In genomic region chr15:101189341-101189679, GRCh38 we compare ENCODE assay signal across 14 cellular contexts.
DNase-seq lines count a peak whose midpoint lies in the region; ATAC-seq, FAIRE-seq and TF ChIP-seq lines count a peak whose summit lies in the region.
"Had no signal": no experiment of that assay in that cellular context is flagged by ENCODE, and none has a peak within 500 bp of the region (broad histone marks: within the 10 kb centered on the region; RNA-seq: fewer than 3 reads in every experiment).

No MANE protein-coding gene starts in this region.

- H4K20me1 ChIP-seq in mammary epithelial cell (ENCODE audit: insufficient read depth, low read length) (peaks cover 4% of the 10 kb centered on the region), endothelial cell of umbilical vein (replicated peaks; ENCODE audit: control insufficient read depth, extremely low read depth, insufficient read depth, low read length) (peaks cover 1% of the 10 kb centered on the region)

- H3K4me3 ChIP-seq in mammary epithelial cell (replicated peaks in 1 of 3; ENCODE audit: insufficient read depth in 1 of 3, low read depth in 2 of 3, low read length in 3 of 3) (no peak overlapping the region), endothelial cell of umbilical vein (replicated peaks in 1 of 3; ENCODE audit: insufficient read depth in 1 of 3, low read depth in 1 of 3, low read length in 3 of 3) (peak overlapping the region in 1 of 3 experiments; percentile 3), aorta (ENCODE audit: low read length in 2 of 2) (peak overlapping the region; percentile 40 to 89)
- H3K4me3 ChIP-seq: K562 had no signal

- peaks cover 97% of the 10 kb centered on the region for H3K79me2 ChIP-seq in mammary epithelial cell (ENCODE audit: insufficient read depth, low read length)
- peaks cover 85% of the 10 kb centered on the region for H3K79me2 ChIP-seq in endothelial cell of umbilical vein (ENCODE audit: control insufficient read depth, insufficient read depth, low read length)

- in situ Hi-C loops in mammary epithelial cell (cut with MboI; ENCODE audit: low sequenced_read_pairs in 2 of 2) = no loop called here

- no peak for FAIRE-seq in endothelial cell of umbilical vein (lab: Jason Lieb, UNC)
- FAIRE-seq: K562 had no signal

- WGBS in mammary epithelial cell (ENCODE audit: low coverage, missing lambda C conversion rate) = 66% methylated on average over 5 of the region's 5 CpGs
- WGBS in aorta, 2 donors = 7 to 8% methylated on average over 5 of the region's 5 CpGs

- BruUV-seq in MCF 10A (replicated peaks; lab: Mats Ljungman, UMichigan) (no TSS peak), mammary epithelial cell (replicated peaks; lab: Mats Ljungman, UMichigan) (no TSS peak), endothelial cell of umbilical vein (replicated peaks; lab: Mats Ljungman, UMichigan) (no TSS peak)

- H3K27me3 Mint-ChIP-seq in MCF 10A (ENCODE audit: insufficient read depth, unreplicated experiment) (no peaks in the 10 kb centered on the region), nephron (ENCODE audit: low read depth) (no peaks in the 10 kb centered on the region)

- DNase-seq in MCF 10A (ENCODE audit: unreplicated experiment) (no peak), mammary epithelial cell (no peak), endothelial cell of umbilical vein (ENCODE audit: low read depth, low spot score) (no peak), aorta (no peak), NCI-H146 treated with DMSO at 0.1 percent for 48 hours (lab: John Stamatoyannopoulos, UW; ENCODE audit: unreplicated experiment) (no peak), left lobe of liver (ENCODE audit: low spot score) (no peak), NCI-H2107 treated with DMSO at 0.1 percent for 48 hours (lab: John Stamatoyannopoulos, UW; ENCODE audit: unreplicated experiment) (no peak)
- DNase-seq: mesendoderm; NCI-H524 treated with DMSO at 0.1 percent for 48 hours; stimulated activated CD4-positive, alpha-beta T cell treated with anti-CD3 and anti-CD28 coated beads, Interleukin-4, amount 100 ng/mL, for 4 hours; WERI-Rb-1 had no signal

- H3K9me1 ChIP-seq in endothelial cell of umbilical vein (replicated peaks; ENCODE audit: control insufficient read depth, extremely low read depth, insufficient read depth, low read length) = no peaks in the 10 kb centered on the region

- dilution Hi-C loops in mammary epithelial cell (cut with HindIII; ENCODE audit: low sequenced_read_pairs) = no loop called here
- dilution Hi-C loops in endothelial cell of umbilical vein (cut with MboI; ENCODE audit: extremely low pct_ligation_motif_present, low sequenced_read_pairs) = no loop called here

- H3K27ac Mint-ChIP-seq in MCF 10A (ENCODE audit: low read depth, unreplicated experiment) = peak overlapping the region; percentile 73
- H3K27ac Mint-ChIP-seq in nephron = peak overlapping the region; percentile 86 to 95 (median 86)

- H3K9ac ChIP-seq in mammary epithelial cell (ENCODE audit: insufficient read depth, low read length) (no peak overlapping the region), endothelial cell of umbilical vein (replicated peaks; ENCODE audit: extremely low read depth, insufficient read depth, low read length) (peak overlapping the region; percentile 81)

- H3K27ac ChIP-seq in mammary epithelial cell (ENCODE audit: insufficient read depth, low read depth, low read length) = no peak overlapping the region
- peak overlapping the region; percentile 87 for H3K27ac ChIP-seq in endothelial cell of umbilical vein (ENCODE audit: insufficient read depth, low read depth, low read length)
- peak overlapping the region; percentile 4 to 49 for H3K27ac ChIP-seq in aorta (ENCODE audit: low read depth in 1 of 2, low read length in 2 of 2)
- H3K27ac ChIP-seq: C4-2B, WERI-Rb-1 had no signal

- TF ChIP-seq POLR2A in endothelial cell of umbilical vein (IDR thresholded peaks at IDR 0.05; ENCODE audit: low read depth, low read length) = no peak

- POLR2A ChIA-PET in MCF 10A (lab: Yijun Ruan, JAX) = interaction anchor here (0.6 to 0.9 kb wide), 2 partner anchors 21 to 476 kb away, joined by 3 read pairs; no protein-coding TSS in a partner anchor
- POLR2A ChIA-PET in endothelial cell of umbilical vein (lab: Charles Lee) = no interaction called here

- H3K4me2 ChIP-seq in mammary epithelial cell (ENCODE audit: insufficient read depth, low read depth, low read length) (no peak overlapping the region), endothelial cell of umbilical vein (ENCODE audit: insufficient read depth, low read length) (peak overlapping the region; percentile 86)

- H3K36me3 Mint-ChIP-seq in MCF 10A (ENCODE audit: insufficient read depth, unreplicated experiment) (no peaks in the 10 kb centered on the region), nephron (ENCODE audit: low read depth) (peaks cover 9% of the 10 kb centered on the region)

- H3K4me1 ChIP-seq in mammary epithelial cell (ENCODE audit: insufficient read depth, low read length) = peaks cover 27% of the 10 kb centered on the region
- peaks cover 36% of the 10 kb centered on the region for H3K4me1 ChIP-seq in endothelial cell of umbilical vein (ENCODE audit: control insufficient read depth, extremely low read depth, insufficient read depth, low read length)
- H3K4me1 ChIP-seq in aorta (ENCODE audit: control insufficient read depth in 1 of 2, insufficient read depth in 2 of 2, low read length in 2 of 2) = peaks cover 0 to 4% of the 10 kb centered on the region in 2 donors

- H3K9me3 ChIP-seq in mammary epithelial cell (replicated peaks; ENCODE audit: insufficient read depth, low read length) (no peaks in the 10 kb centered on the region), endothelial cell of umbilical vein (replicated peaks; ENCODE audit: control insufficient read depth, insufficient read depth, low read length) (no peaks in the 10 kb centered on the region), aorta (ENCODE audit: control insufficient read depth, low read length) (no peaks in the 10 kb centered on the region)

- H3K9me3 Mint-ChIP-seq in MCF 10A (ENCODE audit: unreplicated experiment) (no peaks in the 10 kb centered on the region), nephron (no peaks in the 10 kb centered on the region)

- TF ChIP-seq CTCF in MCF 10A (IDR thresholded peaks at IDR 0.05; ENCODE audit: unreplicated experiment) (no peak), mammary epithelial cell (conservative IDR thresholded peaks at IDR 0.05 in 1 of 2, IDR thresholded peaks at IDR 0.05 in 1 of 2; ENCODE audit: extremely low read depth in 1 of 2, insufficient read depth in 1 of 2, low read depth in 1 of 2, low read length in 2 of 2) (no peak), endothelial cell of umbilical vein (IDR thresholded peaks at IDR 0.05; ENCODE audit: extremely low read depth in 1 of 2, insufficient read depth in 1 of 2, low read depth in 1 of 2, low read length in 2 of 2) (no peak), nephron (IDR thresholded peaks at IDR 0.05; ENCODE audit: unreplicated experiment in 3 of 3) (no peak)

- H2AFZ ChIP-seq in mammary epithelial cell (ENCODE audit: low read depth, low read length) (no peak overlapping the region), endothelial cell of umbilical vein (ENCODE audit: low read depth, low read length) (no peak overlapping the region)

- peak overlapping the region; percentile 72 for H3K4me3 Mint-ChIP-seq in MCF 10A (ENCODE audit: unreplicated experiment)
- H3K4me3 Mint-ChIP-seq in nephron = peak overlapping the region; percentile 3 to 70 (median 4)

- H3K36me3 ChIP-seq in mammary epithelial cell (ENCODE audit: insufficient read depth, low read length) = no peaks in the 10 kb centered on the region
- no peaks in the 10 kb centered on the region for H3K36me3 ChIP-seq in endothelial cell of umbilical vein (ENCODE audit: control insufficient read depth in 2 of 2, extremely low read depth in 1 of 2, insufficient read depth in 2 of 2, low read length in 2 of 2)
- no peaks in the 10 kb centered on the region for H3K36me3 ChIP-seq in aorta (ENCODE audit: control insufficient read depth in 1 of 2, insufficient read depth in 2 of 2, low read length in 1 of 2)

- intact Hi-C loops in MCF 10A (cut with micrococcal nuclease) = loop anchor here (5.0 kb wide), 1 partner anchor 52 kb away; no protein-coding TSS in a partner anchor
- intact Hi-C loops in mammary epithelial cell (cut with micrococcal nuclease) = no loop called here
- intact Hi-C loops in endothelial cell of umbilical vein (cut with micrococcal nuclease) = loop anchor here (10.0 kb wide), 1 partner anchor 285 kb away; no protein-coding TSS in a partner anchor
- intact Hi-C loops in aorta (cut with DNase I) = no loop called here

- CTCF ChIA-PET in MCF 10A (lab: Yijun Ruan, JAX) = interaction anchor here (0.6 to 0.8 kb wide), 2 partner anchors 70 to 101 kb away, joined by 3 read pairs; no protein-coding TSS in a partner anchor
- CTCF ChIA-PET in mammary epithelial cell (lab: Charles Lee; ENCODE audit: low non-redundant PET) = no interaction called here
- CTCF ChIA-PET in endothelial cell of umbilical vein (lab: Charles Lee) = interaction anchor here (0.6 to 1.7 kb wide), 4 partner anchors 12 to 68 kb away, joined by 3 to 6 read pairs (median 5); partner anchors contain the start of gene CHSY1

- no peak for ATAC-seq in aorta (ENCODE audit: low FRiP score)
- no peak for ATAC-seq in left lobe of liver
- ATAC-seq: K562 had no signal

- H3K4me1 Mint-ChIP-seq in MCF 10A (ENCODE audit: insufficient read depth, unreplicated experiment) = peaks cover 18% of the 10 kb centered on the region
- peaks cover 67% of the 10 kb centered on the region for H3K4me1 Mint-ChIP-seq in nephron

- no peaks in the 10 kb centered on the region for H3K27me3 ChIP-seq in mammary epithelial cell (ENCODE audit: insufficient read depth, low read length)
- no peaks in the 10 kb centered on the region for H3K27me3 ChIP-seq in endothelial cell of umbilical vein (ENCODE audit: control insufficient read depth in 2 of 2, insufficient read depth in 2 of 2, low read length in 2 of 2)
- H3K27me3 ChIP-seq in aorta (ENCODE audit: control insufficient read depth in 1 of 2, insufficient read depth in 2 of 2, low read length in 1 of 2) = no peaks in the 10 kb centered on the region

TF ChIP-seq in endothelial cell of umbilical vein, 7 proteins besides CTCF, POLR2A, EP300 and RAD21:
- TF ChIP-seq JUN (IDR thresholded peaks at IDR 0.05; ENCODE audit: borderline replicate concordance, insufficient read depth, insufficient read length, low read depth) = no peak
- TF ChIP-seq MAX (IDR thresholded peaks at IDR 0.05; ENCODE audit: insufficient read depth, insufficient read length) = no peak
- TF ChIP-seq EZH2 (IDR thresholded peaks at IDR 0.05; ENCODE audit: borderline replicate concordance, low read depth, low read length, severe bottlenecking) = no peak
- TF ChIP-seq GATA2 (IDR thresholded peaks at IDR 0.05; ENCODE audit: insufficient read depth, insufficient read length, low read depth, low read length) = no peak
- no peak for TF ChIP-seq MYC (IDR thresholded peaks at IDR 0.05; ENCODE audit: low read depth, low read length)
- TF ChIP-seq FOS (IDR thresholded peaks at IDR 0.05; ENCODE audit: borderline replicate concordance, insufficient read depth, low read length) = no peak
- no peak for TF ChIP-seq POLR2AphosphoS5 (IDR thresholded peaks at IDR 0.05; ENCODE audit: insufficient read depth, low read depth, low read length)
TF ChIP-seq in endothelial cell of umbilical vein: peak in this region for 0.

Comparison
In these comparisons a context has a peak if more than half of its experiments do, and no peak if none do; other contexts are left out.
1. intact Hi-C loops: an anchor here in MCF 10A (5.0 kb wide) and endothelial cell of umbilical vein (10.0 kb wide); none called in mammary epithelial cell and aorta.
2. H3K4me3 ChIP-seq: peak in aorta (2 of 2); none in mammary epithelial cell (0 of 3).